In the genomic region with DNA sequence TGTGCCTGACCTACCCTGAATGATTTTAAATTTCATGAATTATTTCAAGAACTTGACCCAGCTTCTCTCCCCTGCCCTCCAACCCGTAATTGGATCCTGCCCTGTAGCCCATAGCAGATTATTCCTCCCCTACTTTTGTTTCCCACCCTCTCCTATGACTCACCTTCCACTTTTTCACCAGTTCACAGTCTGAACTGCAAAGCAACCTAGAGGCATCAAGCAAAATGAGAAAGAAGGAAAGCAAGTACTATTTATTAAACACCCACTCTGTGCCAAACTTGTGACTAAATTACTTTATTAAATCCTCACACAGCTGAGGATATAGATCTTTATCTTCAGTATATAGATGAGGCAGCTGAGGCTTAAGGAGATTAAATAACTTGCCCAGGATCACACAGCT, we compare ENCODE assay signal across 1 cellular context.
TF ChIP-seq lines count a peak whose summit lies in the region.

No MANE protein-coding gene starts in this region.

TF ChIP-seq in endothelial cell of umbilical vein, 7 proteins besides CTCF, POLR2A, EP300 and RAD21:
- TF ChIP-seq GATA2 (IDR thresholded peaks at IDR 0.05; ENCODE audit: insufficient read depth, insufficient read length, low read depth, low read length): peak; percentile 17
- peak; percentile 56 for TF ChIP-seq FOS (IDR thresholded peaks at IDR 0.05; ENCODE audit: borderline replicate concordance, insufficient read depth, low read length)
- no peak for TF ChIP-seq POLR2AphosphoS5 (IDR thresholded peaks at IDR 0.05; ENCODE audit: insufficient read depth, low read depth, low read length)
- TF ChIP-seq JUN (IDR thresholded peaks at IDR 0.05; ENCODE audit: borderline replicate concordance, insufficient read depth, insufficient read length, low read depth): peak; percentile 55
